In genomic region chr10:77795426-77796055, GRCh38 we compare ENCODE assay signal across 26 cellular contexts.
DNase-seq lines count a peak whose midpoint lies in the region; ATAC-seq, FAIRE-seq and TF ChIP-seq lines count a peak whose summit lies in the region.
"Had no signal": no experiment of that assay in that cellular context is flagged by ENCODE, and none has a peak within 500 bp of the region (broad histone marks: within the 10 kb centered on the region; RNA-seq: fewer than 3 reads in every experiment).

No MANE protein-coding gene starts in this region.

- peak; percentile 23 for FAIRE-seq in bronchial epithelial cell (lab: Jason Lieb, UNC)
- FAIRE-seq: A549, D721Med, GM12878 had no signal

- no peak for ATAC-seq in Right ventricle myocardium inferior
- no peak for ATAC-seq in RWPE2 (ENCODE audit: low read depth)
- ATAC-seq: A549, GM12878, GM23338, HCT116 had no signal

- H3K9me3 ChIP-seq in RWPE2 (ENCODE audit: severe bottlenecking) = no peaks in the 10 kb centered on the region
- H3K9me3 ChIP-seq: A549; BE2C; BLaER1 treated with 17β-estradiol and CSF1 and Interleukin-3, amounts not matched to agents 10 nM and 100 nM had no signal

- no peak overlapping the region for H3K27ac ChIP-seq in RWPE2 (ENCODE audit: poor library complexity, severe bottlenecking)
- H3K27ac ChIP-seq: A549; BLaER1 treated with 17β-estradiol and CSF1 and Interleukin-3, amounts not matched to agents 10 nM and 100 nM had no signal

- intact Hi-C loops in cardiac septum (cut with DNase I) = no loop called here
- intact Hi-C loops in Right ventricle myocardium inferior (cut with DNase I) = no loop called here
- intact Hi-C loops in posterior vena cava (cut with DNase I) = no loop called here
- intact Hi-C loops in activated naive CD4-positive, alpha-beta T cell treated with anti-CD3 and anti-CD28 coated beads for 36 hours (cut with micrococcal nuclease) = no loop called here

- no peak overlapping the region for H3K4me3 Mint-ChIP-seq in activated naive CD4-positive, alpha-beta T cell treated with anti-CD3 and anti-CD28 coated beads for 36 hours
- H3K4me3 Mint-ChIP-seq: CD14-positive monocyte; CD4-positive, alpha-beta T cell; CD8-positive, alpha-beta memory T cell; GM23338; H9 had no signal

- no peak for TF ChIP-seq CTCF in RWPE2 (IDR thresholded peaks at IDR 0.05; ENCODE audit: poor library complexity, severe bottlenecking)
- TF ChIP-seq CTCF in bronchial epithelial cell (IDR thresholded peaks at IDR 0.05; ENCODE audit: insufficient read depth, low read length, severe bottlenecking) = no peak

- H3K4me3 ChIP-seq in RWPE2 (ENCODE audit: severe bottlenecking) (no peak overlapping the region), bronchial epithelial cell (ENCODE audit: low read depth, low read length) (no peak overlapping the region)
- H3K4me3 ChIP-seq: A549; BLaER1 treated with 17β-estradiol and CSF1 and Interleukin-3, amounts not matched to agents 10 nM and 100 nM; GM12878; GM23338 had no signal

- H3K4me1 Mint-ChIP-seq in activated naive CD4-positive, alpha-beta T cell treated with anti-CD3 and anti-CD28 coated beads for 36 hours (ENCODE audit: low read depth) = no peaks in the 10 kb centered on the region
- H3K4me1 Mint-ChIP-seq: CD14-positive monocyte, GM23338 had no signal

- peaks cover 92% of the 10 kb centered on the region for H3K36me3 ChIP-seq in RWPE2 (ENCODE audit: low read depth)
- peaks cover 55% of the 10 kb centered on the region for H3K36me3 ChIP-seq in bronchial epithelial cell (ENCODE audit: control insufficient read depth, insufficient read depth, low read length)

- H3K27me3 ChIP-seq in RWPE2 (ENCODE audit: insufficient read depth, poor library complexity, severe bottlenecking) (no peaks in the 10 kb centered on the region), bronchial epithelial cell (ENCODE audit: control insufficient read depth, insufficient read depth, low read length) (no peaks in the 10 kb centered on the region)
- H3K27me3 ChIP-seq: BE2C; BLaER1 treated with 17β-estradiol and CSF1 and Interleukin-3, amounts not matched to agents 10 nM and 100 nM had no signal

- no peaks in the 10 kb centered on the region for H3K27me3 Mint-ChIP-seq in activated naive CD4-positive, alpha-beta T cell treated with anti-CD3 and anti-CD28 coated beads for 36 hours (ENCODE audit: low read depth)
- H3K27me3 Mint-ChIP-seq: CD4-positive, alpha-beta T cell; CD8-positive, alpha-beta memory T cell had no signal

- CTCF ChIA-PET in activated naive CD4-positive, alpha-beta T cell treated with anti-CD3 and anti-CD28 coated beads for 36 hours (lab: Charles Lee) = no interaction called here

- peak; percentile 38 for DNase-seq in cardiac septum (ENCODE audit: low spot score)
- no peak for DNase-seq in Right ventricle myocardium inferior (ENCODE audit: missing footprints)
- peak; percentile 47 for DNase-seq in RWPE2 (ENCODE audit: low spot score)
- no peak for DNase-seq in bronchial epithelial cell (ENCODE audit: low read depth)
- DNase-seq in posterior vena cava (ENCODE audit: low spot score) = peak; percentile 80
- no peak for DNase-seq in stimulated activated CD4-positive, alpha-beta T cell treated with anti-CD3 and anti-CD28 coated beads, Interleukin-4, amount 100 ng/mL, for 4 hours
- no peak for DNase-seq in activated naive CD4-positive, alpha-beta T cell treated with anti-CD3 and anti-CD28 coated beads for 36 hours
- DNase-seq in NCI-H510A (lab: John Stamatoyannopoulos, UW) = no peak
- DNase-seq: 8988T; ACHN; AML-193; BE2C; CD4-positive, alpha-beta T cell; CD8-positive, alpha-beta memory T cell; DMS 273 treated with DMSO at 0.1 percent for 48 hours; DMS79; EL; GDM1; H9 had no signal

- H3K36me3 Mint-ChIP-seq in activated naive CD4-positive, alpha-beta T cell treated with anti-CD3 and anti-CD28 coated beads for 36 hours (ENCODE audit: low read depth) = no peaks in the 10 kb centered on the region
- H3K36me3 Mint-ChIP-seq: CD14-positive monocyte had no signal

- H3K9me3 Mint-ChIP-seq in activated naive CD4-positive, alpha-beta T cell treated with anti-CD3 and anti-CD28 coated beads for 36 hours = no peaks in the 10 kb centered on the region
- H3K9me3 Mint-ChIP-seq: CD14-positive monocyte; CD4-positive, alpha-beta T cell; CD8-positive, alpha-beta memory T cell; GM23338; H9 had no signal

- no peaks in the 10 kb centered on the region for H3K4me1 ChIP-seq in RWPE2 (ENCODE audit: insufficient read depth, poor library complexity, severe bottlenecking)
- H3K4me1 ChIP-seq: A549, BE2C had no signal

- no peak overlapping the region for H3K27ac Mint-ChIP-seq in activated naive CD4-positive, alpha-beta T cell treated with anti-CD3 and anti-CD28 coated beads for 36 hours
- H3K27ac Mint-ChIP-seq: CD4-positive, alpha-beta T cell had no signal

Comparison
In these comparisons a context has a peak if more than half of its experiments do, and no peak if none do; other contexts are left out.
1. DNase-seq: peak in cardiac septum (single experiment), RWPE2 (single experiment) and posterior vena cava (single experiment); none in Right ventricle myocardium inferior (single experiment), bronchial epithelial cell (single experiment), stimulated activated CD4-positive, alpha-beta T cell treated with anti-CD3 and anti-CD28 coated beads, Interleukin-4, amount 100 ng/mL, for 4 hours (0 of 2), activated naive CD4-positive, alpha-beta T cell treated with anti-CD3 and anti-CD28 coated beads for 36 hours (single experiment) and NCI-H510A (single experiment).